Comparison of ENCODE assay signal across 34 cellular contexts in genomic region chr4:99417125-99417524, GRCh38. TPM values are rescaled to one million over a fixed set of nuclear protein-coding genes. Genes with fewer than 3 reads are reported as not detected.
"Had no signal": no experiment of that assay in that cellular context is flagged by ENCODE, and none has a peak within 500 bp of the region (broad histone marks: within the 10 kb centered on the region; RNA-seq: fewer than 3 reads in every experiment).

No MANE protein-coding gene starts in this region.

- H3K27ac ChIP-seq: neutrophil, parathyroid adenoma, psoas muscle, right lobe of liver, skin epidermis, suprapubic skin, testis, tibial artery, upper lobe of left lung had no signal

- H3K9me3 ChIP-seq: neutrophil, psoas muscle, right lobe of liver, stomach, suprapubic skin, testis, tibial artery, upper lobe of left lung, uterus had no signal

- H3K36me3 ChIP-seq: neutrophil, right lobe of liver, stomach, suprapubic skin, tibial artery, upper lobe of left lung, uterus had no signal

- H3K4me3 ChIP-seq: psoas muscle, right lobe of liver, skin epidermis, stomach, suprapubic skin, testis, tibial artery, upper lobe of left lung, uterus had no signal

- DNase-seq: naive B cell; naive thymus-derived CD8-positive, alpha-beta T cell; nephron progenitor cell; nucleus accumbens; posterior cingulate gyrus; psoas muscle; right cardiac atrium; right lobe of liver; stimulated activated CD4-positive, alpha-beta T cell treated with anti-CD3 and anti-CD28 coated beads, Interleukin-15, amount 100 ng/mL, for 24 hours; stimulated activated CD4-positive, alpha-beta T cell treated with anti-CD3 and anti-CD28 coated beads, Interleukin-2, amount 100 ng/mL, for 24 hours; stimulated activated CD4-positive, alpha-beta T cell treated with anti-CD3 and anti-CD28 coated beads, Interleukin-2, amount 100 ng/mL, for 48 hours; stimulated activated CD4-positive, alpha-beta T cell treated with anti-CD3 and anti-CD28 coated beads, Interleukin-4, amount 100 ng/mL, for 24 hours; stimulated activated naive B cell treated with anti-CD40 and anti-IgM and Interleukin-4, amounts not matched to agents 10 μg/mL and 1 μg/mL and 100 μg/mL, for 72 hours; stimulated activated naive CD4-positive, alpha-beta T cell treated with Interleukin-2 at 50 U/mL for 16 hours; stomach; substantia nigra; testis; tibial artery; trophoblast cell; upper lobe of left lung; uterus had no signal

- H3K27me3 ChIP-seq: neutrophil, right lobe of liver, stomach, suprapubic skin, testis, tibial artery, upper lobe of left lung, uterus had no signal

- H3K9ac ChIP-seq: parathyroid adenoma had no signal

- ATAC-seq: naive thymus-derived CD8-positive, alpha-beta T cell; natural killer cell treated with Interleukin-12 subunit alpha and Interleukin-12 subunit beta and Interleukin-15 and Interleukin-18, amount 100 ng/mL, for 72 hours; psoas muscle; right cardiac atrium; right lobe of liver; stimulated activated effector memory CD8-positive, alpha-beta T cell treated with anti-CD3 and anti-CD28 coated beads, Interleukin-12 subunit alpha, Interleukin-12 subunit beta, amount 100 ng/mL, for 72 hours; stimulated activated naive B cell treated with anti-CD40 and anti-IgM and Interleukin-4, amounts not matched to agents 10 μg/mL and 1 μg/mL and 100 μg/mL, for 72 hours had no signal

- H3K4me1 ChIP-seq: parathyroid adenoma, psoas muscle, suprapubic skin, testis, uterus had no signal

RNA-seq across cellular contexts. Expression of gene ADH7, which starts 18.0 kb away (rescaled TPM):
- total RNA-seq: myocyte; naive thymus-derived CD8-positive, alpha-beta T cell; natural killer cell treated with Interleukin-12 subunit alpha and Interleukin-12 subunit beta and Interleukin-15 and Interleukin-18, amount 100 ng/mL, for 72 hours; neural crest cell; omental fat pad; osteocyte; progenitor cell of endocrine pancreas; psoas muscle; renal cortical epithelial cell; right cardiac atrium; testis; ureter; uterus had no signal
- polyA plus RNA-seq: naive thymus-derived CD8-positive, alpha-beta T cell; psoas muscle had no signal
